In genomic region chr11:35943294-35943693, GRCh38 we compare ENCODE assay signal across 8 cellular contexts. TPM values are rescaled to one million over a fixed set of nuclear protein-coding genes. Genes with fewer than 3 reads are reported as not detected.
DNase-seq lines count a peak whose midpoint lies in the region; ATAC-seq, FAIRE-seq and TF ChIP-seq lines count a peak whose summit lies in the region.

No MANE protein-coding gene starts in this region.

- peak overlapping the region; percentile 89 for H3K4me2 ChIP-seq in keratinocyte (ENCODE audit: control insufficient read depth, extremely low read depth, insufficient read depth, low read depth, low read length)

- H3K9me3 ChIP-seq in keratinocyte (ENCODE audit: control insufficient read depth, low read depth, low read length), result no peaks in the 10 kb centered on the region

- H3K9me3 Mint-ChIP-seq in T-helper 1 cell treated with Interleukin-12 subunit alpha and Interleukin-12 subunit beta and Interleukin-4 antibody, amounts not matched to agents 30 μg/mL and 1 μg/mL, for 36 hours, result no peaks in the 10 kb centered on the region
- H3K9me3 Mint-ChIP-seq in activated T-helper 2 cell treated with anti-CD3 and anti-CD28 coated beads, Interferon-gamma antibody, Interleukin-2, Interleukin-4, amounts not matched to agents 10 μg/mL and 5 μg/mL and 100 μg/mL, durations not matched to agents 14 hours and 24 hours and 36 hours, result no peaks in the 10 kb centered on the region

- no peaks in the 10 kb centered on the region for H4K20me1 ChIP-seq in keratinocyte (ENCODE audit: control insufficient read depth, extremely low read depth, insufficient read depth, low read length)

- H3K9ac ChIP-seq in keratinocyte (ENCODE audit: control insufficient read depth, extremely low read depth, insufficient read depth, low read length), result peak overlapping the region; percentile 78

- H3K4me3 ChIP-seq in keratinocyte (ENCODE audit: control insufficient read depth in 2 of 3, extremely low read depth in 1 of 3, insufficient read depth in 2 of 3, low read depth in 1 of 3, low read length in 3 of 3), result peak overlapping the region; percentile 46 to 72 (median 63)

- H3K79me2 ChIP-seq in keratinocyte (ENCODE audit: control insufficient read depth, insufficient read depth, low read length), result peaks cover 33% of the 10 kb centered on the region

- no peak for TF ChIP-seq CTCF in keratinocyte (optimal IDR thresholded peaks at IDR 0.05 in 1 of 3, IDR thresholded peaks at IDR 0.05 in 1 of 3, conservative IDR thresholded peaks at IDR 0.05 in 1 of 3; ENCODE audit: extremely low read depth in 1 of 3, insufficient read depth in 2 of 3, low read length in 3 of 3)

- peak overlapping the region; percentile 91 for H2AFZ ChIP-seq in keratinocyte (ENCODE audit: control insufficient read depth, low read length)

- H3K36me3 Mint-ChIP-seq in T-helper 1 cell treated with Interleukin-12 subunit alpha and Interleukin-12 subunit beta and Interleukin-4 antibody, amounts not matched to agents 30 μg/mL and 1 μg/mL, for 36 hours (ENCODE audit: low read depth), result no peaks in the 10 kb centered on the region
- no peaks in the 10 kb centered on the region for H3K36me3 Mint-ChIP-seq in activated T-helper 2 cell treated with anti-CD3 and anti-CD28 coated beads, Interferon-gamma antibody, Interleukin-2, Interleukin-4, amounts not matched to agents 10 μg/mL and 5 μg/mL and 100 μg/mL, durations not matched to agents 14 hours and 24 hours and 36 hours (ENCODE audit: low read depth)

- peaks cover 6% of the 10 kb centered on the region for H3K4me1 Mint-ChIP-seq in T-helper 1 cell treated with Interleukin-12 subunit alpha and Interleukin-12 subunit beta and Interleukin-4 antibody, amounts not matched to agents 30 μg/mL and 1 μg/mL, for 36 hours (ENCODE audit: low read depth)
- H3K4me1 Mint-ChIP-seq in activated T-helper 2 cell treated with anti-CD3 and anti-CD28 coated beads, Interferon-gamma antibody, Interleukin-2, Interleukin-4, amounts not matched to agents 10 μg/mL and 5 μg/mL and 100 μg/mL, durations not matched to agents 14 hours and 24 hours and 36 hours (ENCODE audit: low read depth), result peaks cover 8% of the 10 kb centered on the region

- intact Hi-C loops in activated T-helper 2 cell treated with anti-CD3 and anti-CD28 coated beads, Interferon-gamma antibody, Interleukin-2, Interleukin-4, amounts not matched to agents 10 μg/mL and 5 μg/mL and 100 μg/mL, durations not matched to agents 14 hours and 24 hours and 36 hours (cut with micrococcal nuclease), result loop anchor here (10.0 kb wide), 2 partner anchors 58 to 328 kb away; partner anchors contain the start of gene FJX1

- dilution Hi-C loops in keratinocyte (cut with MboI; ENCODE audit: extremely low pct_ligation_motif_present, low sequenced_read_pairs), result no loop called here

- FAIRE-seq in keratinocyte (lab: Jason Lieb, UNC), result no peak

- H3K9me1 ChIP-seq in keratinocyte (ENCODE audit: control insufficient read depth, extremely low read depth, insufficient read depth, low read length), result peaks cover 2% of the 10 kb centered on the region

- no peaks in the 10 kb centered on the region for H3K36me3 ChIP-seq in keratinocyte (ENCODE audit: control insufficient read depth in 2 of 2, extremely low read depth in 1 of 2, insufficient read depth in 2 of 2, low read length in 2 of 2)

- ATAC-seq in HG03439 (IDR thresholded peaks at IDR 0.05; ENCODE audit: unreplicated experiment), result no peak

- DNase-seq in T-helper 1 cell (no peak), keratinocyte (ENCODE audit: low read depth, low spot score) (no peak), substantia nigra (lab: John Stamatoyannopoulos, UW) (peak in 4 of 49 donors; percentile 15 to 28 (median 24)), NAMALWA (ENCODE audit: low spot score) (no peak)
- DNase-seq in activated T-helper 2 cell treated with anti-CD3 and anti-CD28 coated beads, Interferon-gamma antibody, Interleukin-2, Interleukin-4, amounts not matched to agents 10 μg/mL and 5 μg/mL and 100 μg/mL, durations not matched to agents 14 hours and 24 hours and 36 hours (ENCODE audit: low spot score), result no peak
- no peak for DNase-seq in activated CD4-positive, alpha-beta T cell treated with anti-CD3 and anti-CD28 coated beads, Interleukin-2, amount 50 U/mL, for 4 hours

- H3K4me1 ChIP-seq in keratinocyte (ENCODE audit: control insufficient read depth, extremely low read depth, insufficient read depth, low read length), result peaks cover 16% of the 10 kb centered on the region

- no peak overlapping the region for H3K27ac ChIP-seq in keratinocyte (ENCODE audit: control insufficient read depth, insufficient read depth, low read length)
- peak overlapping the region; percentile 78 for H3K27ac ChIP-seq in substantia nigra (ENCODE audit: low read depth, low read length, poor library complexity, severe bottlenecking)

- H3K4me3 Mint-ChIP-seq in T-helper 1 cell treated with Interleukin-12 subunit alpha and Interleukin-12 subunit beta and Interleukin-4 antibody, amounts not matched to agents 30 μg/mL and 1 μg/mL, for 36 hours, result peak overlapping the region; percentile 82
- H3K4me3 Mint-ChIP-seq in activated T-helper 2 cell treated with anti-CD3 and anti-CD28 coated beads, Interferon-gamma antibody, Interleukin-2, Interleukin-4, amounts not matched to agents 10 μg/mL and 5 μg/mL and 100 μg/mL, durations not matched to agents 14 hours and 24 hours and 36 hours (ENCODE audit: low read depth), result peak overlapping the region; percentile 82

- H3K27ac Mint-ChIP-seq in T-helper 1 cell treated with Interleukin-12 subunit alpha and Interleukin-12 subunit beta and Interleukin-4 antibody, amounts not matched to agents 30 μg/mL and 1 μg/mL, for 36 hours, result no peak overlapping the region
- H3K27ac Mint-ChIP-seq in activated T-helper 2 cell treated with anti-CD3 and anti-CD28 coated beads, Interferon-gamma antibody, Interleukin-2, Interleukin-4, amounts not matched to agents 10 μg/mL and 5 μg/mL and 100 μg/mL, durations not matched to agents 14 hours and 24 hours and 36 hours, result peak overlapping the region; percentile 14

- no peaks in the 10 kb centered on the region for H3K27me3 ChIP-seq in keratinocyte (ENCODE audit: control insufficient read depth, extremely low read depth, insufficient read depth, low read length)

- peaks cover 59% of the 10 kb centered on the region for H3K27me3 Mint-ChIP-seq in T-helper 1 cell treated with Interleukin-12 subunit alpha and Interleukin-12 subunit beta and Interleukin-4 antibody, amounts not matched to agents 30 μg/mL and 1 μg/mL, for 36 hours (ENCODE audit: low read depth)
- H3K27me3 Mint-ChIP-seq in activated T-helper 2 cell treated with anti-CD3 and anti-CD28 coated beads, Interferon-gamma antibody, Interleukin-2, Interleukin-4, amounts not matched to agents 10 μg/mL and 5 μg/mL and 100 μg/mL, durations not matched to agents 14 hours and 24 hours and 36 hours (ENCODE audit: low read depth), result peaks cover 53% of the 10 kb centered on the region

RNA-seq across cellular contexts. Expression of gene LDLRAD3, which starts 0.6 kb away (rescaled TPM):
- 0.76 and 1.4 TPM in 2 replicates for total RNA-seq in activated T-helper 2 cell treated with anti-CD3 and anti-CD28 coated beads, Interferon-gamma antibody, Interleukin-2, Interleukin-4, amounts not matched to agents 10 μg/mL and 5 μg/mL and 100 μg/mL, durations not matched to agents 14 hours and 24 hours and 36 hours
- polyA plus RNA-seq in keratinocyte, result 11.8 to 13.5 TPM (median 13.1 TPM) in 3 replicates
- polyA plus RNA-seq in keratinocyte (2011; ENCODE audit: low read depth), result 14.2 TPM
- 11.7 and 13.0 TPM in 2 replicates for polyA plus RNA-seq in keratinocyte (2011; cell fraction: cytosol; rRNA removed)
- 13.7 and 14.7 TPM in 2 replicates for polyA plus RNA-seq in keratinocyte (2011; cell fraction: nucleus; rRNA removed)
- polyA plus RNA-seq in keratinocyte (2012; ENCODE audit: low replicate concordance), result 10.1 and 11.0 TPM in 2 replicates
- 14.4 to 31.0 TPM (median 22.1 TPM) in 3 replicates for polyA minus RNA-seq in keratinocyte
- polyA minus RNA-seq in keratinocyte (2011; cell fraction: cytosol; rRNA and poly(A)+ RNA removed), result 35.9 TPM
- 11.8 and 21.3 TPM in 2 replicates for polyA minus RNA-seq in keratinocyte (2011; cell fraction: nucleus; rRNA and poly(A)+ RNA removed)
